In the genomic region with DNA sequence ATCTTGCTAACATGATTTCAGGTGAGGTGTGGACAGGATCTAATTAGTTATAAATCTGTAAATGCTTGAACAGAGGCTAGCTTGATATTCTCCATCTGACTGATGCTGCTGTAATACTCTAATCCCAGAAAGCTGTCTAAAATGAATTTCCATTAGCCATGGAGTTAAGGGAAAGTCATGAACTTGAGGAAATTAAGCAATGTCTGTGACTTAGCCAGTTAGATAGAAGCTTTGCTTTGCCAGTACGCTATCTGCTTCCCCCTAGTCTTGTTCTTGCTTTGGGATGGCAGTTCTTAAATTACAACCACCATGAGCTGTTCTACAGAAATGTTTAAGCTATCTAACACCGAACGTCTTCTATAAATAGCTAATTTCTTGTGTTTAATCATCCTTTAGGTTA, we compare ENCODE assay signal across 20 cellular contexts.
"Had no signal": no experiment of that assay in that cellular context is flagged by ENCODE, and none has a peak within 500 bp of the region (broad histone marks: within the 10 kb centered on the region; RNA-seq: fewer than 3 reads in every experiment).

No MANE protein-coding gene starts in this region.

- H3K36me3 Mint-ChIP-seq: naive thymus-derived CD4-positive, alpha-beta T cell; stimulated activated effector memory CD8-positive, alpha-beta T cell treated with anti-CD3 and anti-CD28 coated beads, Interleukin-12 subunit alpha, Interleukin-12 subunit beta, amount 100 ng/mL, for 72 hours had no signal

- H3K9me3 ChIP-seq: gastrocnemius medialis, neutrophil, right atrium auricular region, suprapubic skin, thyroid gland, upper lobe of left lung, uterus had no signal

- H3K27ac ChIP-seq: dorsolateral prefrontal cortex, gastrocnemius medialis, neutrophil, right atrium auricular region, suprapubic skin, thyroid gland, upper lobe of left lung, uterus had no signal

- H3K4me1 ChIP-seq: gastrocnemius medialis, right atrium auricular region, suprapubic skin, thyroid gland, upper lobe of left lung, uterus had no signal

- H3K4me1 Mint-ChIP-seq: naive thymus-derived CD4-positive, alpha-beta T cell; stimulated activated effector memory CD8-positive, alpha-beta T cell treated with anti-CD3 and anti-CD28 coated beads, Interleukin-12 subunit alpha, Interleukin-12 subunit beta, amount 100 ng/mL, for 72 hours had no signal

- H3K4me3 Mint-ChIP-seq: naive thymus-derived CD4-positive, alpha-beta T cell; stimulated activated effector memory CD8-positive, alpha-beta T cell treated with anti-CD3 and anti-CD28 coated beads, Interleukin-12 subunit alpha, Interleukin-12 subunit beta, amount 100 ng/mL, for 72 hours had no signal

- H3K27ac Mint-ChIP-seq: naive thymus-derived CD4-positive, alpha-beta T cell; stimulated activated effector memory CD8-positive, alpha-beta T cell treated with anti-CD3 and anti-CD28 coated beads, Interleukin-12 subunit alpha, Interleukin-12 subunit beta, amount 100 ng/mL, for 72 hours had no signal

- H3K27me3 ChIP-seq: dorsolateral prefrontal cortex, gastrocnemius medialis, neutrophil, right atrium auricular region, suprapubic skin, thyroid gland, upper lobe of left lung, uterus had no signal

- ATAC-seq: esophagus mucosa; gastrocnemius medialis; naive thymus-derived CD4-positive, alpha-beta T cell; stimulated activated effector memory CD8-positive, alpha-beta T cell treated with anti-CD3 and anti-CD28 coated beads, Interleukin-12 subunit alpha, Interleukin-12 subunit beta, amount 100 ng/mL, for 72 hours; stimulated activated naive CD8-positive, alpha-beta T cell treated with anti-CD3 and anti-CD28 coated beads, Interleukin-15, Interleukin-2, amounts not matched to agents 100 U/mL and 50 U/mL, for 24 hours had no signal

- H3K36me3 ChIP-seq: gastrocnemius medialis, neutrophil, right atrium auricular region, suprapubic skin, thyroid gland, upper lobe of left lung, uterus had no signal

- H3K4me3 ChIP-seq: dorsolateral prefrontal cortex, gastrocnemius medialis, right atrium auricular region, suprapubic skin, thyroid gland, upper lobe of left lung, uterus had no signal

- FAIRE-seq: endometrium, kidney had no signal

- H3K27me3 Mint-ChIP-seq: naive thymus-derived CD4-positive, alpha-beta T cell had no signal

- DNase-seq: cortex of kidney; dorsolateral prefrontal cortex; effector CD8-positive, alpha-beta T cell; gastrocnemius medialis; kidney; mesendoderm; naive thymus-derived CD4-positive, alpha-beta T cell; posterior cingulate gyrus; stimulated activated CD4-positive, alpha-beta T cell treated with anti-CD3 and anti-CD28 coated beads, Interleukin-4, amount 100 ng/mL, for 1 hour; stimulated activated CD8-positive, alpha-beta memory T cell treated with anti-CD3 and anti-CD28 coated beads, Interleukin-4, amount 100 ng/mL, for 48 hours; stimulated activated naive CD8-positive, alpha-beta T cell treated with anti-CD3 and anti-CD28 coated beads, Interleukin-15, Interleukin-2, amounts not matched to agents 100 U/mL and 50 U/mL, for 24 hours; thyroid gland; upper lobe of left lung; uterus had no signal
